2 cellular contexts compared by ENCODE assay signal in genomic region chr18:35344736-35345459, GRCh38.
TF ChIP-seq lines count a peak whose summit lies in the region.

No MANE protein-coding gene starts in this region.

TF ChIP-seq in SK-N-SH, 30 proteins besides CTCF, POLR2A, EP300 and RAD21 (continued from another document):
- TF ChIP-seq ZBTB33 (IDR thresholded peaks at IDR 0.05; ENCODE audit: borderline replicate concordance, low read depth): no peak

TF ChIP-seq in SK-N-SH treated with all-trans-retinoic acid at 6 μM for 48 hours, 23 proteins besides CTCF, POLR2A, EP300 and RAD21 (continued from another document):
- TF ChIP-seq TSHZ2 (CRISPR knock-in tag; IDR thresholded peaks at IDR 0.05) (no peak), TOX (CRISPR knock-in tag; IDR thresholded peaks at IDR 0.05; ENCODE audit: borderline replicate concordance) (no peak), RARB (CRISPR knock-in tag; IDR thresholded peaks at IDR 0.05) (no peak), BACH2 (CRISPR knock-in tag; IDR thresholded peaks at IDR 0.05; ENCODE audit: borderline replicate concordance) (no peak), PPARA (CRISPR knock-in tag; IDR thresholded peaks at IDR 0.05; ENCODE audit: borderline replicate concordance) (no peak), ZNF70 (CRISPR knock-in tag; IDR thresholded peaks at IDR 0.05) (no peak), ZFP3 (CRISPR knock-in tag; IDR thresholded peaks at IDR 0.05) (no peak), PATZ1 (CRISPR knock-in tag; IDR thresholded peaks at IDR 0.05; ENCODE audit: borderline replicate concordance) (no peak), ESRRG (CRISPR knock-in tag; IDR thresholded peaks at IDR 0.05) (no peak), CSRNP3 (CRISPR knock-in tag; IDR thresholded peaks at IDR 0.05) (no peak), POU6F1 (CRISPR knock-in tag; IDR thresholded peaks at IDR 0.05; ENCODE audit: borderline replicate concordance, low read depth) (no peak)
